In genomic region chr2:172079416-172079815, GRCh38 we compare ENCODE assay signal across 30 cellular contexts. TPM values are rescaled to one million over a fixed set of nuclear protein-coding genes. Genes with fewer than 3 reads are reported as not detected.
"Had no signal": no experiment of that assay in that cellular context is flagged by ENCODE, and none has a peak within 500 bp of the region (broad histone marks: within the 10 kb centered on the region; RNA-seq: fewer than 3 reads in every experiment).

No MANE protein-coding gene starts in this region.

- DNase-seq: activated CD4-positive, alpha-beta T cell treated with anti-CD3 and anti-CD28 coated beads for 48 hours; activated CD4-positive, alpha-beta T cell treated with anti-CD3 and anti-CD28 coated beads, Interleukin-2, amount 50 U/mL, for 4 hours; activated CD4-positive, CD25-positive, alpha-beta regulatory T cell treated with anti-CD3 and anti-CD28 coated beads, Interleukin-2, amount 50 U/mL, for 72 hours; activated CD8-positive, alpha-beta T cell treated with anti-CD3 and anti-CD28 coated beads for 36 hours; activated gamma-delta T cell treated with Interleukin-2 at 50 U/mL for 16 hours; activated naive CD4-positive, alpha-beta T cell treated with anti-CD3 and anti-CD28 coated beads, Interleukin-2, amount 50 U/mL, for 16 hours; activated naive CD8-positive, alpha-beta T cell treated with anti-CD3 and anti-CD28 coated beads for 36 hours; activated T-cell treated with anti-CD3 and anti-CD28 coated beads, Interleukin-2, amount 50 U/mL, for 4 hours; amniotic stem cell; aorta; brain microvascular endothelial cell; central memory CD4-positive, alpha-beta T cell; Karpas-422; NCI-H1048; NCI-H1105 treated with DMSO at 0.1 percent for 48 hours; NCI-H1436; NCI-H1694; NCI-H1930; NCI-H2081 treated with DMSO at 0.1 percent for 48 hours; NCI-H226; NCI-H524 treated with DMSO at 0.1 percent for 48 hours; SHP77; SJCRH30 had no signal

- H3K27me3 ChIP-seq: SJCRH30 had no signal

- H3K9me3 Mint-ChIP-seq: activated CD8-positive, alpha-beta T cell treated with anti-CD3 and anti-CD28 coated beads for 36 hours; activated T-helper 1 cell treated with anti-CD3 and anti-CD28 coated beads, Interleukin-12 subunit alpha, Interleukin-12 subunit beta, Interleukin-2, Interleukin-4 antibody, amounts not matched to agents 30 ng/mL and 10 ng/mL and 1 ng/mL, durations not matched to agents 14 hours and 24 hours and 36 hours; WTC11 had no signal

- H3K27ac Mint-ChIP-seq: activated CD8-positive, alpha-beta T cell treated with anti-CD3 and anti-CD28 coated beads for 36 hours; activated naive CD8-positive, alpha-beta T cell treated with anti-CD3 and anti-CD28 coated beads for 36 hours; T-helper 2 cell treated with Interferon-gamma antibody and Interleukin-4, amounts not matched to agents 5 μg/mL and 100 μg/mL, for 36 hours; WTC11 had no signal

- H3K4me3 Mint-ChIP-seq: activated CD8-positive, alpha-beta T cell treated with anti-CD3 and anti-CD28 coated beads for 36 hours; activated naive CD8-positive, alpha-beta T cell treated with anti-CD3 and anti-CD28 coated beads for 36 hours; activated T-helper 1 cell treated with anti-CD3 and anti-CD28 coated beads, Interleukin-12 subunit alpha, Interleukin-12 subunit beta, Interleukin-2, Interleukin-4 antibody, amounts not matched to agents 30 ng/mL and 10 ng/mL and 1 ng/mL, durations not matched to agents 14 hours and 24 hours and 36 hours had no signal

- H3K27ac ChIP-seq: brain microvascular endothelial cell, SJCRH30, SK-N-MC had no signal

- H3K4me1 ChIP-seq: SJCRH30 had no signal

- H3K9me3 ChIP-seq: SJCRH30 had no signal

- H3K36me3 ChIP-seq: brain microvascular endothelial cell, SJCRH30 had no signal

- H3K4me3 ChIP-seq: SJCRH30, SK-N-MC had no signal

- ATAC-seq: activated CD8-positive, alpha-beta T cell treated with anti-CD3 and anti-CD28 coated beads for 36 hours; activated T-cell treated with anti-CD3 and anti-CD28 coated beads, Interleukin-2, amount 50 U/mL, for 4 hours; Panc1; WTC11 had no signal

- H3K36me3 Mint-ChIP-seq: WTC11 had no signal

RNA-seq across cellular contexts. Expression of gene DLX1, which starts 5.9 kb away (rescaled TPM):
- total RNA-seq: activated CD8-positive, alpha-beta memory T cell treated with anti-CD3 and anti-CD28 coated beads for 36 hours; activated CD8-positive, alpha-beta T cell treated with anti-CD3 and anti-CD28 coated beads for 36 hours; activated T-cell treated with anti-CD3 and anti-CD28 coated beads, Interleukin-2, amount 50 U/mL, for 4 hours; activated T-helper 1 cell treated with anti-CD3 and anti-CD28 coated beads, Interleukin-12 subunit alpha, Interleukin-12 subunit beta, Interleukin-2, Interleukin-4 antibody, amounts not matched to agents 30 ng/mL and 10 ng/mL and 1 ng/mL, durations not matched to agents 14 hours and 24 hours and 36 hours; T-helper 1 cell treated with Interleukin-12 subunit alpha and Interleukin-12 subunit beta and Interleukin-4 antibody, amounts not matched to agents 30 ng/mL and 1 ng/mL, for 36 hours; WTC11 had no signal

RNA-seq across cellular contexts. Expression of gene DLX2, which starts 23.3 kb away (rescaled TPM):
- total RNA-seq: activated CD8-positive, alpha-beta memory T cell treated with anti-CD3 and anti-CD28 coated beads for 36 hours; activated CD8-positive, alpha-beta T cell treated with anti-CD3 and anti-CD28 coated beads for 36 hours; activated naive CD8-positive, alpha-beta T cell treated with anti-CD3 and anti-CD28 coated beads for 36 hours; activated T-cell treated with anti-CD3 and anti-CD28 coated beads, Interleukin-2, amount 50 U/mL, for 4 hours; activated T-helper 1 cell treated with anti-CD3 and anti-CD28 coated beads, Interleukin-12 subunit alpha, Interleukin-12 subunit beta, Interleukin-2, Interleukin-4 antibody, amounts not matched to agents 30 ng/mL and 10 ng/mL and 1 ng/mL, durations not matched to agents 14 hours and 24 hours and 36 hours; aorta; T-helper 1 cell treated with Interleukin-12 subunit alpha and Interleukin-12 subunit beta and Interleukin-4 antibody, amounts not matched to agents 30 ng/mL and 1 ng/mL, for 36 hours had no signal
